ENCODE assay signal across 15 cellular contexts in genomic region chr13:97436845-97437244, GRCh38. TPM values are rescaled to one million over a fixed set of nuclear protein-coding genes. Genes with fewer than 3 reads are reported as not detected.
DNase-seq lines count a peak whose midpoint lies in the region; ATAC-seq, FAIRE-seq and TF ChIP-seq lines count a peak whose summit lies in the region.
"Had no signal": no experiment of that assay in that cellular context is flagged by ENCODE, and none has a peak within 500 bp of the region (broad histone marks: within the 10 kb centered on the region; RNA-seq: fewer than 3 reads in every experiment).

No MANE protein-coding gene starts in this region.

- no peaks in the 10 kb centered on the region for H3K9me2 ChIP-seq in Loucy (replicated peaks; ENCODE audit: low read depth, low read length)

- peaks cover 10 to 33% (median 27%) of the 10 kb centered on the region in 4 donors for H3K4me1 Mint-ChIP-seq in CD4-positive, CD25-positive, alpha-beta regulatory T cell
- H3K4me1 Mint-ChIP-seq in neural progenitor cell = peaks cover 22% of the 10 kb centered on the region

- no peak for FAIRE-seq in endothelial cell of umbilical vein (lab: Jason Lieb, UNC)
- FAIRE-seq: H1 had no signal

- H3K4me2 ChIP-seq in Loucy (ENCODE audit: low read depth, low read length, poor library complexity, severe bottlenecking) (peak overlapping the region; percentile 97), endothelial cell of umbilical vein (ENCODE audit: insufficient read depth, low read length) (peak overlapping the region; percentile 94), neural progenitor cell (peak overlapping the region; percentile 96)

- peaks cover 2% of the 10 kb centered on the region; the same call in 1 of the 2 replicates for H3F3A ChIP-seq in Loucy (ENCODE audit: low read depth)
- H3F3A ChIP-seq in neural progenitor cell (ENCODE audit: low read depth) = peaks cover 18% of the 10 kb centered on the region

- DNase-seq in CD4-positive, CD25-positive, alpha-beta regulatory T cell = no peak
- DNase-seq in endothelial cell of umbilical vein (ENCODE audit: low read depth, low spot score) = no peak
- no peak for DNase-seq in neural progenitor cell (ENCODE audit: low spot score)
- DNase-seq in left colon = no peak
- no peak for DNase-seq in left lung
- no peak for DNase-seq in left lobe of liver (ENCODE audit: low spot score)
- no peak for DNase-seq in stimulated activated CD4-positive, alpha-beta T cell treated with anti-CD3 and anti-CD28 coated beads, Interleukin-2, amount 100 ng/mL, for 48 hours
- DNase-seq: CD8-positive, alpha-beta T cell; NCI-H2107; retina; SJCRH30 had no signal

- intact Hi-C loops in endothelial cell of umbilical vein (cut with micrococcal nuclease) = loop anchor here (1.0 to 10.0 kb wide), 2 partner anchors 8 to 1382 kb away; partner anchors contain the start of gene UGGT2
- intact Hi-C loops in left colon (cut with DNase I, micrococcal nuclease) = loop anchor here in 1 of 2 donors (10.0 kb wide), 1 partner anchor 212 kb away; the partner anchor contains the start of gene MBNL2
- intact Hi-C loops in left lung (cut with DNase I) = no loop called here

- H4K20me1 ChIP-seq in Loucy (ENCODE audit: insufficient read depth, low read length, poor library complexity, severe bottlenecking) = peaks cover 36% of the 10 kb centered on the region
- no peaks in the 10 kb centered on the region for H4K20me1 ChIP-seq in endothelial cell of umbilical vein (replicated peaks; ENCODE audit: control insufficient read depth, extremely low read depth, insufficient read depth, low read length)
- H4K20me1 ChIP-seq in neural progenitor cell (ENCODE audit: low read depth) = peaks cover 47% of the 10 kb centered on the region

- H3K36me3 Mint-ChIP-seq in CD4-positive, CD25-positive, alpha-beta regulatory T cell = no peaks in the 10 kb centered on the region
- peaks cover 4% of the 10 kb centered on the region for H3K36me3 Mint-ChIP-seq in neural progenitor cell

- H2AFZ ChIP-seq in Loucy (ENCODE audit: low read length) (no peak overlapping the region), endothelial cell of umbilical vein (ENCODE audit: low read depth, low read length) (no peak overlapping the region), neural progenitor cell (replicated peaks) (no peak overlapping the region)

- no peaks in the 10 kb centered on the region for H3K9me3 ChIP-seq in CD4-positive, CD25-positive, alpha-beta regulatory T cell (ENCODE audit: control insufficient read depth in 2 of 2, low read length in 2 of 2)
- H3K9me3 ChIP-seq in Loucy (ENCODE audit: insufficient read depth, low read depth, low read length) (no peaks in the 10 kb centered on the region), endothelial cell of umbilical vein (replicated peaks; ENCODE audit: control insufficient read depth, insufficient read depth, low read length) (no peaks in the 10 kb centered on the region), neural progenitor cell (ENCODE audit: low read depth) (no peaks in the 10 kb centered on the region), left lung (no peaks in the 10 kb centered on the region)
- H3K9me3 ChIP-seq: SJCRH30 had no signal

- H3K4me1 ChIP-seq in CD4-positive, CD25-positive, alpha-beta regulatory T cell (ENCODE audit: control insufficient read depth, insufficient read depth, low read length, poor library complexity, severe bottlenecking) = peaks cover 32% of the 10 kb centered on the region
- H3K4me1 ChIP-seq in Loucy (ENCODE audit: insufficient read depth, low read length, poor library complexity, severe bottlenecking) (peaks cover 58% of the 10 kb centered on the region), endothelial cell of umbilical vein (ENCODE audit: control insufficient read depth, extremely low read depth, insufficient read depth, low read length) (peaks cover 29% of the 10 kb centered on the region), neural progenitor cell (peaks cover 18% of the 10 kb centered on the region), left lung (peaks cover 13 to 46% of the 10 kb centered on the region in 2 donors)

- no TSS peak for BruUV-seq in endothelial cell of umbilical vein (replicated peaks; lab: Mats Ljungman, UMichigan)

- TF ChIP-seq CTCF in Loucy (conservative IDR thresholded peaks at IDR 0.05; ENCODE audit: low read length) = no peak
- TF ChIP-seq CTCF in endothelial cell of umbilical vein (IDR thresholded peaks at IDR 0.05; ENCODE audit: extremely low read depth in 1 of 2, insufficient read depth in 1 of 2, low read depth in 1 of 2, low read length in 2 of 2) = no peak
- TF ChIP-seq CTCF in neural progenitor cell (IDR thresholded peaks at IDR 0.05) = no peak
- TF ChIP-seq CTCF in left lung (IDR thresholded peaks at IDR 0.05) = no peak

- no peak for ATAC-seq in CD4-positive, CD25-positive, alpha-beta regulatory T cell (ENCODE audit: low read depth in 2 of 2)
- no peak for ATAC-seq in left colon
- no peak for ATAC-seq in left lung
- no peak for ATAC-seq in left lobe of liver
- ATAC-seq: activated naive CD4-positive, alpha-beta T cell treated with anti-CD3 and anti-CD28 coated beads, Interleukin-2, amount 50 U/mL, for 72 hours; CD8-positive, alpha-beta T cell had no signal

- no peak for TF ChIP-seq POLR2A in endothelial cell of umbilical vein (IDR thresholded peaks at IDR 0.05; ENCODE audit: low read depth, low read length)

- no peak overlapping the region for H3K27ac Mint-ChIP-seq in CD4-positive, CD25-positive, alpha-beta regulatory T cell
- H3K27ac Mint-ChIP-seq in neural progenitor cell = no peak overlapping the region
- H3K27ac Mint-ChIP-seq: activated naive CD4-positive, alpha-beta T cell treated with anti-CD3 and anti-CD28 coated beads, Interleukin-2, amount 50 U/mL, for 72 hours; CD8-positive, alpha-beta T cell; stimulated activated naive CD8-positive, alpha-beta T cell treated with anti-CD3 and anti-CD28 coated beads, Interleukin-15, Interleukin-2, amounts not matched to agents 100 ng/mL and 50 ng/mL, for 24 hours had no signal

- no peak overlapping the region for H3K27ac ChIP-seq in CD4-positive, CD25-positive, alpha-beta regulatory T cell (ENCODE audit: insufficient read depth, low read length, poor library complexity, severe bottlenecking)
- no peak overlapping the region for H3K27ac ChIP-seq in endothelial cell of umbilical vein (ENCODE audit: insufficient read depth, low read depth, low read length)
- H3K27ac ChIP-seq in neural progenitor cell = no peak overlapping the region
- H3K27ac ChIP-seq in left lung = no peak overlapping the region
- H3K27ac ChIP-seq: SJCRH30 had no signal

- POLR2A ChIA-PET in endothelial cell of umbilical vein (lab: Charles Lee) = no interaction called here

- CTCF ChIA-PET in endothelial cell of umbilical vein (lab: Charles Lee) = interaction anchor here (1.1 kb wide), 1 partner anchor 222 kb away, joined by 3 read pairs; no protein-coding TSS in a partner anchor

- no peaks in the 10 kb centered on the region for H3K36me3 ChIP-seq in CD4-positive, CD25-positive, alpha-beta regulatory T cell (ENCODE audit: control insufficient read depth, insufficient read depth, low read length)
- H3K36me3 ChIP-seq in Loucy (ENCODE audit: insufficient read depth, low read length) (no peaks in the 10 kb centered on the region), endothelial cell of umbilical vein (ENCODE audit: control insufficient read depth in 2 of 2, extremely low read depth in 1 of 2, insufficient read depth in 2 of 2, low read length in 2 of 2) (no peaks in the 10 kb centered on the region), neural progenitor cell (no peaks in the 10 kb centered on the region), left lung (no peaks in the 10 kb centered on the region)

- H3K9ac ChIP-seq in Loucy (ENCODE audit: low read depth, low read length, poor library complexity, severe bottlenecking) (peak overlapping the region; percentile 78), endothelial cell of umbilical vein (replicated peaks; ENCODE audit: extremely low read depth, insufficient read depth, low read length) (no peak overlapping the region), neural progenitor cell (no peak overlapping the region)

- peak overlapping the region; percentile 90 for H3K4me3 ChIP-seq in CD4-positive, CD25-positive, alpha-beta regulatory T cell (ENCODE audit: low read depth, low read length)
- H3K4me3 ChIP-seq in Loucy (ENCODE audit: low read length, poor library complexity, severe bottlenecking) (peak overlapping the region; percentile 92), endothelial cell of umbilical vein (replicated peaks in 1 of 3; ENCODE audit: insufficient read depth in 1 of 3, low read depth in 1 of 3, low read length in 3 of 3) (no peak overlapping the region), neural progenitor cell (peak overlapping the region; percentile 98), left lung (peak overlapping the region in 1 of 2 donors; percentile 82)
- H3K4me3 ChIP-seq: SJCRH30 had no signal

- dilution Hi-C loops in endothelial cell of umbilical vein (cut with MboI; ENCODE audit: extremely low pct_ligation_motif_present, low sequenced_read_pairs) = no loop called here

- H3K79me2 ChIP-seq in Loucy (ENCODE audit: insufficient read depth, low read length) (peaks cover 67% of the 10 kb centered on the region), endothelial cell of umbilical vein (ENCODE audit: control insufficient read depth, insufficient read depth, low read length) (peaks cover 58% of the 10 kb centered on the region), neural progenitor cell (ENCODE audit: low read depth) (peaks cover 78% of the 10 kb centered on the region)

- H3K9me3 Mint-ChIP-seq in CD4-positive, CD25-positive, alpha-beta regulatory T cell = peaks cover 0 to 1% (median 0%) of the 10 kb centered on the region in 7 donors
- no peaks in the 10 kb centered on the region for H3K9me3 Mint-ChIP-seq in neural progenitor cell
- H3K9me3 Mint-ChIP-seq: activated naive CD4-positive, alpha-beta T cell treated with anti-CD3 and anti-CD28 coated beads, Interleukin-2, amount 50 U/mL, for 72 hours; CD8-positive, alpha-beta T cell; stimulated activated naive CD8-positive, alpha-beta T cell treated with anti-CD3 and anti-CD28 coated beads, Interleukin-15, Interleukin-2, amounts not matched to agents 100 ng/mL and 50 ng/mL, for 24 hours had no signal

- peak overlapping the region in 3 of 4 donors; percentile 16 to 91 (median 42) for H3K4me3 Mint-ChIP-seq in CD4-positive, CD25-positive, alpha-beta regulatory T cell
- peak overlapping the region; percentile 96 for H3K4me3 Mint-ChIP-seq in neural progenitor cell

- H3K9me1 ChIP-seq in endothelial cell of umbilical vein (replicated peaks; ENCODE audit: control insufficient read depth, extremely low read depth, insufficient read depth, low read length) = no peaks in the 10 kb centered on the region

- H3K27me3 ChIP-seq in CD4-positive, CD25-positive, alpha-beta regulatory T cell (ENCODE audit: control insufficient read depth, insufficient read depth, low read length) = no peaks in the 10 kb centered on the region
- no peaks in the 10 kb centered on the region for H3K27me3 ChIP-seq in Loucy (ENCODE audit: insufficient read depth, low read length, poor library complexity, severe bottlenecking)
- no peaks in the 10 kb centered on the region for H3K27me3 ChIP-seq in endothelial cell of umbilical vein (ENCODE audit: control insufficient read depth in 2 of 2, insufficient read depth in 2 of 2, low read length in 2 of 2)
- H3K27me3 ChIP-seq in neural progenitor cell = no peaks in the 10 kb centered on the region
- H3K27me3 ChIP-seq in left lung = no peaks in the 10 kb centered on the region
- H3K27me3 ChIP-seq: SJCRH30 had no signal

- H3K27me3 Mint-ChIP-seq in CD4-positive, CD25-positive, alpha-beta regulatory T cell = peaks cover 7% of the 10 kb centered on the region
- no peaks in the 10 kb centered on the region for H3K27me3 Mint-ChIP-seq in neural progenitor cell (ENCODE audit: insufficient read depth, low read depth)
- H3K27me3 Mint-ChIP-seq: stimulated activated naive CD8-positive, alpha-beta T cell treated with anti-CD3 and anti-CD28 coated beads, Interleukin-15, Interleukin-2, amounts not matched to agents 100 ng/mL and 50 ng/mL, for 24 hours had no signal

RNA-seq across cellular contexts. Expression of gene RAP2A, which starts 2.9 kb away (rescaled TPM):
- total RNA-seq in CD4-positive, CD25-positive, alpha-beta regulatory T cell = 24.0 TPM
- 1 to 10 TPM; 2.6 to 7.3 (median 3.9) TPM for polyA plus RNA-seq in CD4-positive, CD25-positive, alpha-beta regulatory T cell
- 40.0 and 44.4 TPM in 2 replicates for total RNA-seq in endothelial cell of umbilical vein
- 6.1 and 7.8 TPM in 2 replicates for polyA plus RNA-seq in endothelial cell of umbilical vein
- 8.2 and 9.3 TPM in 2 replicates for polyA plus RNA-seq in endothelial cell of umbilical vein (2011; cell fraction: cytosol; rRNA removed)
- polyA plus RNA-seq in endothelial cell of umbilical vein (2011; cell fraction: nucleus; rRNA removed) = 7.0 and 8.3 TPM in 2 replicates
- polyA plus RNA-seq in endothelial cell of umbilical vein (2012) = 27.5 and 29.0 TPM in 2 replicates
- 41.8 and 70.3 TPM in 2 replicates for polyA minus RNA-seq in endothelial cell of umbilical vein
- polyA minus RNA-seq in endothelial cell of umbilical vein (2011; cell fraction: cytosol; rRNA and poly(A)+ RNA removed) = 22.0 TPM
- 15.9 and 20.7 TPM in 2 replicates for polyA minus RNA-seq in endothelial cell of umbilical vein (2011; cell fraction: nucleus; rRNA and poly(A)+ RNA removed)
- 46.9 and 70.9 TPM in 2 replicates for total RNA-seq in neural progenitor cell (ENCODE audit: low replicate concordance)
- total RNA-seq in left colon = 10 to 100 TPM; 30.7 to 33.2 TPM
- 10 to 100 TPM; 49.9 to 53.5 TPM for total RNA-seq in left lung
- total RNA-seq in left lobe of liver = 9.6 TPM

Comparison
In these comparisons a context has a peak if more than half of its experiments do, and no peak if none do; other contexts are left out.
1. H3K4me3 ChIP-seq: peak in CD4-positive, CD25-positive, alpha-beta regulatory T cell (single experiment), Loucy (single experiment) and neural progenitor cell (single experiment); none in endothelial cell of umbilical vein (0 of 3).
2. Peak in every context shown above with its lines, with median percentiles within 50 percentile points of each other: H3K4me2 ChIP-seq.